In the genomic region with DNA sequence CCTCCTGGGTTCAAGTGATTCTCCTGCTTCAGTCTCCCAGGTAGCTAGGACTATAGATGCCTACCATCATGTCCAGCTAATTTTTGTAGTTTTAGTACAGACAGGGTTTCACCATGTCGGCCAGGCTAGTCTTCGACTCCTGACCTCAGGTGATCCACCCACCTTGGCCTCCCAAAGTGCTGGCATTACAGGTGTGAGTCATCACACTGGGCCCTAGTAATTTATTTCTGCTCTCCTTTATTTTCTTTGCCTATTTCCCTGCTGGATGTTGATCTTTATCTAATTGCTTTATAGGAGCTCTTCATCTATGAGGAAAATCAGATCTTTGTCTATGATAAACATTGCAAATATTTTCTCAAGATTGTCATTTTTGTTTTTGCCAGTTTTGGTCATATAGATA, we compare ENCODE assay signal across 22 cellular contexts.
"Had no signal": no experiment of that assay in that cellular context is flagged by ENCODE, and none has a peak within 500 bp of the region (broad histone marks: within the 10 kb centered on the region; RNA-seq: fewer than 3 reads in every experiment).

No MANE protein-coding gene starts in this region.

- H3K27ac ChIP-seq: parathyroid adenoma, tibial nerve had no signal

- H3K27ac Mint-ChIP-seq: activated B cell treated with CpG ODN at 0.5 μM for 24 hours; activated CD4-positive, alpha-beta T cell treated with anti-CD3 and anti-CD28 coated beads for 36 hours; activated CD8-positive, alpha-beta memory T cell treated with anti-CD3 and anti-CD28 coated beads, Interleukin-2, amount 10 ng/mL, durations not matched to agents 7 days and 5 days; activated CD8-positive, alpha-beta T cell treated with anti-CD3 and anti-CD28 coated beads, Interleukin-2, amount 10 ng/mL, durations not matched to agents 7 days and 5 days; activated naive CD8-positive, alpha-beta T cell; activated T-helper 2 cell treated with anti-CD3 and anti-CD28 coated beads, Interferon-gamma antibody, Interleukin-2, Interleukin-4, amounts not matched to agents 10 μg/mL and 5 μg/mL and 100 μg/mL, durations not matched to agents 14 hours and 24 hours and 36 hours; mesothelial cell of epicardium; T-helper 1 cell treated with Interleukin-12 subunit alpha and Interleukin-12 subunit beta and Interleukin-4 antibody, amounts not matched to agents 30 μg/mL and 1 μg/mL, for 36 hours had no signal

- DNase-seq: activated B cell treated with CpG ODN at 0.5 μM for 24 hours; activated CD4-positive, alpha-beta T cell treated with anti-CD3 and anti-CD28 coated beads for 36 hours; activated CD8-positive, alpha-beta memory T cell treated with anti-CD3 and anti-CD28 coated beads, Interleukin-2, amount 10 ng/mL, durations not matched to agents 7 days and 5 days; activated CD8-positive, alpha-beta T cell treated with anti-CD3 and anti-CD28 coated beads, Interleukin-2, amount 10 ng/mL, durations not matched to agents 7 days and 5 days; activated T-cell treated with anti-CD3 and anti-CD28 coated beads, Interleukin-2, amount 50 U/mL, for 48 hours; anterior cingulate cortex; effector CD8-positive, alpha-beta T cell; left ventricle myocardium superior; naive thymus-derived CD4-positive, alpha-beta T cell; occipital lobe; right cardiac atrium; stimulated activated CD4-positive, alpha-beta T cell treated with anti-CD3 and anti-CD28 coated beads, Interleukin-15, amount 100 ng/mL, for 24 hours; stimulated activated CD4-positive, alpha-beta T cell treated with anti-CD3 and anti-CD28 coated beads, Interleukin-2, amount 100 ng/mL, for 24 hours; stimulated activated naive CD4-positive, alpha-beta T cell had no signal

- H3K4me3 Mint-ChIP-seq: activated B cell treated with CpG ODN at 0.5 μM for 24 hours; activated CD4-positive, alpha-beta T cell treated with anti-CD3 and anti-CD28 coated beads for 36 hours; activated CD8-positive, alpha-beta memory T cell treated with anti-CD3 and anti-CD28 coated beads, Interleukin-2, amount 10 ng/mL, durations not matched to agents 7 days and 5 days; activated CD8-positive, alpha-beta T cell treated with anti-CD3 and anti-CD28 coated beads, Interleukin-2, amount 10 ng/mL, durations not matched to agents 7 days and 5 days; activated naive CD8-positive, alpha-beta T cell; central memory CD8-positive, alpha-beta T cell; mesothelial cell of epicardium; naive thymus-derived CD4-positive, alpha-beta T cell; neural crest cell; T-helper 1 cell treated with Interleukin-12 subunit alpha and Interleukin-12 subunit beta and Interleukin-4 antibody, amounts not matched to agents 30 μg/mL and 1 μg/mL, for 36 hours had no signal

- H3K27me3 Mint-ChIP-seq: activated B cell treated with CpG ODN at 0.5 μM for 24 hours; activated CD4-positive, alpha-beta T cell treated with anti-CD3 and anti-CD28 coated beads for 36 hours; activated CD8-positive, alpha-beta memory T cell treated with anti-CD3 and anti-CD28 coated beads, Interleukin-2, amount 10 ng/mL, durations not matched to agents 7 days and 5 days; activated naive CD8-positive, alpha-beta T cell; central memory CD8-positive, alpha-beta T cell; naive thymus-derived CD4-positive, alpha-beta T cell had no signal

- H3K9me3 Mint-ChIP-seq: activated B cell treated with CpG ODN at 0.5 μM for 24 hours; activated T-helper 2 cell treated with anti-CD3 and anti-CD28 coated beads, Interferon-gamma antibody, Interleukin-2, Interleukin-4, amounts not matched to agents 10 μg/mL and 5 μg/mL and 100 μg/mL, durations not matched to agents 14 hours and 24 hours and 36 hours; central memory CD8-positive, alpha-beta T cell; mesothelial cell of epicardium; naive thymus-derived CD4-positive, alpha-beta T cell; neural crest cell; T-helper 1 cell treated with Interleukin-12 subunit alpha and Interleukin-12 subunit beta and Interleukin-4 antibody, amounts not matched to agents 30 μg/mL and 1 μg/mL, for 36 hours had no signal

- H3K4me1 Mint-ChIP-seq: activated B cell treated with CpG ODN at 0.5 μM for 24 hours; activated CD4-positive, alpha-beta T cell treated with anti-CD3 and anti-CD28 coated beads for 36 hours; activated CD8-positive, alpha-beta memory T cell treated with anti-CD3 and anti-CD28 coated beads, Interleukin-2, amount 10 ng/mL, durations not matched to agents 7 days and 5 days; central memory CD8-positive, alpha-beta T cell; mesothelial cell of epicardium; naive thymus-derived CD4-positive, alpha-beta T cell; neural crest cell had no signal
